In genomic region chr3:108031893-108032292, GRCh38 we compare ENCODE assay signal across 1 cellular context.
TF ChIP-seq lines count a peak whose summit lies in the region.

No MANE protein-coding gene starts in this region.

TF ChIP-seq in K562, 482 proteins besides CTCF, POLR2A, EP300 and RAD21 (continued from another document and continues in another):
- TF ChIP-seq PBX2 (CRISPR knock-in tag; IDR thresholded peaks at IDR 0.05; ENCODE audit: low read depth) (no peak), PBX2 (tag; conservative IDR thresholded peaks at IDR 0.05; ENCODE audit: low read depth) (no peak), TRIM28 (IDR thresholded peaks at IDR 0.05) (no peak), FUS (optimal IDR thresholded peaks at IDR 0.05; ENCODE audit: low read depth, low read length) (no peak), TOE1 (IDR thresholded peaks at IDR 0.05; ENCODE audit: borderline replicate concordance) (peak; percentile 87), TOE1 (CRISPR knock-in tag; IDR thresholded peaks at IDR 0.05; ENCODE audit: borderline replicate concordance, low read depth) (no peak), ZNF407 (IDR thresholded peaks at IDR 0.05; ENCODE audit: low read depth) (no peak), TAF9B (IDR thresholded peaks at IDR 0.05; ENCODE audit: partially characterized antibody) (no peak), ZNF696 (CRISPR knock-in tag; conservative IDR thresholded peaks at IDR 0.05) (no peak), ZBTB9 (CRISPR knock-in tag; IDR thresholded peaks at IDR 0.05) (no peak), SMAD4 (CRISPR knock-in tag; conservative IDR thresholded peaks at IDR 0.05) (no peak), ERF (CRISPR knock-in tag; IDR thresholded peaks at IDR 0.05) (no peak), WHSC1 (IDR thresholded peaks at IDR 0.05; ENCODE audit: low read length) (no peak), ID3 (CRISPR knock-in tag; IDR thresholded peaks at IDR 0.05) (no peak), ID3 (tag; IDR thresholded peaks at IDR 0.05) (no peak), PREB (CRISPR knock-in tag; IDR thresholded peaks at IDR 0.05) (no peak), SIRT6 (IDR thresholded peaks at IDR 0.05; ENCODE audit: low read depth, low read length) (no peak), MCM2 (IDR thresholded peaks at IDR 0.05; ENCODE audit: low read depth) (no peak), POLR3A (IDR thresholded peaks at IDR 0.05; ENCODE audit: borderline replicate concordance, extremely low read depth, insufficient read depth, insufficient read length) (no peak), ZNF23 (CRISPR knock-in tag; IDR thresholded peaks at IDR 0.05) (no peak), NR1H2 (CRISPR knock-in tag; IDR thresholded peaks at IDR 0.05) (no peak), CTBP1 (IDR thresholded peaks at IDR 0.05; ENCODE audit: borderline replicate concordance) (no peak), ILF3 (IDR thresholded peaks at IDR 0.05; ENCODE audit: borderline replicate concordance) (no peak), SIN3A (IDR thresholded peaks at IDR 0.05; ENCODE audit: borderline replicate concordance in 2 of 2, control insufficient read depth in 1 of 2, low read depth in 2 of 2, low read length in 2 of 2) (no peak), TGIF2 (CRISPR knock-in tag; IDR thresholded peaks at IDR 0.05) (no peak), RAD51 (IDR thresholded peaks at IDR 0.05; ENCODE audit: borderline replicate concordance, low read depth) (peak; percentile 89), CBFB (CRISPR knock-in tag; IDR thresholded peaks at IDR 0.05) (no peak), DPF2 (IDR thresholded peaks at IDR 0.05) (no peak), GTF3C2 (IDR thresholded peaks at IDR 0.05; ENCODE audit: borderline replicate concordance, extremely low read depth, insufficient read length) (no peak), CBFA2T2 (conservative IDR thresholded peaks at IDR 0.05) (peak; percentile 50), USF1 (CRISPR knock-in tag; IDR thresholded peaks at IDR 0.05) (peak; percentile 37), ZNF174 (CRISPR knock-in tag; IDR thresholded peaks at IDR 0.05) (no peak), BHLHE40 (IDR thresholded peaks at IDR 0.05; ENCODE audit: low read length) (peak; percentile 25; the same call in 1 of the 2 replicates), USF2 (CRISPR knock-in tag; IDR thresholded peaks at IDR 0.05) (peak; percentile 72), CHD1 (IDR thresholded peaks at IDR 0.05; ENCODE audit: low read length) (no peak), THAP12 (CRISPR knock-in tag; IDR thresholded peaks at IDR 0.05) (no peak)
